In genomic region chr16:66752379-66752778, GRCh38 we compare ENCODE assay signal across 10 cellular contexts. TPM values are rescaled to one million over a fixed set of nuclear protein-coding genes. Genes with fewer than 3 reads are reported as not detected.
DNase-seq lines count a peak whose midpoint lies in the region; ATAC-seq, FAIRE-seq and TF ChIP-seq lines count a peak whose summit lies in the region.
"Had no signal": no experiment of that assay in that cellular context is flagged by ENCODE, and none has a peak within 500 bp of the region (broad histone marks: within the 10 kb centered on the region; RNA-seq: fewer than 3 reads in every experiment).

No MANE protein-coding gene starts in this region.

- H3K9me3 ChIP-seq in BLaER1 treated with 17β-estradiol and CSF1 and Interleukin-3, amounts not matched to agents 10 nM and 100 nM (replicated peaks in 1 of 11): no peaks in the 10 kb centered on the region
- H3K9me3 ChIP-seq in HEK293 (ENCODE audit: control insufficient read depth, insufficient read depth, low read depth, low read length) (no peaks in the 10 kb centered on the region), neural cell (ENCODE audit: low read length) (no peaks in the 10 kb centered on the region), kidney (ENCODE audit: control insufficient read depth in 1 of 2, low read length in 2 of 2) (no peaks in the 10 kb centered on the region)

- no peak overlapping the region for H3K27ac ChIP-seq in BLaER1 treated with 17β-estradiol and CSF1 and Interleukin-3, amounts not matched to agents 10 nM and 100 nM
- H3K27ac ChIP-seq in HEK293 (ENCODE audit: extremely low read depth, low read depth, low read length) (no peak overlapping the region), neural cell (ENCODE audit: low read length) (no peak overlapping the region), kidney (ENCODE audit: low read depth in 2 of 2, low read length in 2 of 2) (no peak overlapping the region)

- no peak for FAIRE-seq in bronchial epithelial cell (lab: Jason Lieb, UNC)
- no peak for FAIRE-seq in kidney (lab: Jason Lieb, UNC)

- H2AFZ ChIP-seq in neural cell (ENCODE audit: low read depth, low read length): peak overlapping the region; percentile 51

- CTCF ChIA-PET in HEK293 (lab: Yijun Ruan, JAX) (interaction anchor here (0.6 to 4.3 kb wide), 25 partner anchors 10 to 455 kb away, joined by 3 to 40 read pairs (median 3); partner anchors contain the start of gene NAE1), GM10248 (lab: Yijun Ruan, JAX) (interaction anchor here (0.7 to 7.7 kb wide), 22 partner anchors 10 to 381 kb away, joined by 3 to 46 read pairs (median 4); partner anchors contain the start of genes CMTM4 and NAE1)

- H3K9ac ChIP-seq in BLaER1 treated with 17β-estradiol and CSF1 and Interleukin-3, amounts not matched to agents 10 nM and 100 nM: no peak overlapping the region
- H3K9ac ChIP-seq in neural cell (ENCODE audit: low read length) (no peak overlapping the region), kidney (ENCODE audit: low read length in 2 of 2) (peak overlapping the region in 1 of 2 donors; percentile 27)

- H3K9me2 ChIP-seq in neural cell (ENCODE audit: insufficient read depth, low read length): no peaks in the 10 kb centered on the region

- peaks cover 43% of the 10 kb centered on the region for H3K79me2 ChIP-seq in neural cell (replicated peaks; ENCODE audit: insufficient read depth, low read length)

- POLR2A ChIA-PET in HEK293 (lab: Yijun Ruan, JAX): interaction anchor here (1.5 kb wide), 2 partner anchors 12 to 15 kb away, joined by 3 read pairs; no protein-coding TSS in a partner anchor
- POLR2A ChIA-PET in GM10248 (lab: Yijun Ruan, JAX): no interaction called here

- no peak for TF ChIP-seq CTCF in HEK293 (tag by site-specific recombination; IDR thresholded peaks at IDR 0.05)
- TF ChIP-seq CTCF in bronchial epithelial cell (IDR thresholded peaks at IDR 0.05; ENCODE audit: insufficient read depth, low read length, severe bottlenecking): no peak
- no peak for TF ChIP-seq CTCF in neural cell (IDR thresholded peaks at IDR 0.05; ENCODE audit: poor library complexity, severe bottlenecking)
- no peak for TF ChIP-seq CTCF in kidney (IDR thresholded peaks at IDR 0.05; ENCODE audit: borderline replicate concordance, extremely low read depth, insufficient read depth)
- TF ChIP-seq CTCF in GM10248 (IDR thresholded peaks at IDR 0.05; ENCODE audit: control extremely low read depth, extremely low read depth, low read depth, missing control alignments): no peak

- no peak for TF ChIP-seq POLR2A in GM18505 (IDR thresholded peaks at IDR 0.05; ENCODE audit: borderline replicate concordance, extremely low read depth, insufficient read depth, insufficient read length)

- no peak overlapping the region for H3K4me3 ChIP-seq in BLaER1 treated with 17β-estradiol and CSF1 and Interleukin-3, amounts not matched to agents 10 nM and 100 nM
- no peak overlapping the region for H3K4me3 ChIP-seq in HEK293 (ENCODE audit: low read depth, low read length)
- H3K4me3 ChIP-seq in bronchial epithelial cell (ENCODE audit: low read depth, low read length): no peak overlapping the region
- H3K4me3 ChIP-seq in neural cell (ENCODE audit: low read length): no peak overlapping the region
- H3K4me3 ChIP-seq in kidney (ENCODE audit: low read length in 2 of 2): no peak overlapping the region

- no peaks in the 10 kb centered on the region for H3F3A ChIP-seq in neural cell (ENCODE audit: insufficient read depth, low read length, poor library complexity, severe bottlenecking)

- intact Hi-C loops in kidney (cut with DNase I): no loop called here

- ATAC-seq in GM18505 (IDR thresholded peaks at IDR 0.05; ENCODE audit: unreplicated experiment): no peak
- ATAC-seq in HG03565 (IDR thresholded peaks at IDR 0.05; ENCODE audit: unreplicated experiment): no peak

- H3K36me3 ChIP-seq in BLaER1 treated with 17β-estradiol and CSF1 and Interleukin-3, amounts not matched to agents 10 nM and 100 nM: peaks cover 19 to 29% (median 27%) of the 10 kb centered on the region in 11 experiments
- H3K36me3 ChIP-seq in HEK293 (ENCODE audit: control insufficient read depth in 2 of 2, insufficient read depth in 1 of 2, low read length in 2 of 2) (peaks cover 20 to 31% of the 10 kb centered on the region in 2 experiments; a peak in 2 of 3 replicates), bronchial epithelial cell (ENCODE audit: control insufficient read depth, insufficient read depth, low read length) (peaks cover 6% of the 10 kb centered on the region), neural cell (ENCODE audit: insufficient read depth, low read length) (no peaks in the 10 kb centered on the region), kidney (ENCODE audit: control insufficient read depth in 1 of 2, insufficient read depth in 2 of 2, low read length in 2 of 2) (peaks cover 2 to 15% of the 10 kb centered on the region in 2 donors)

- DNase-seq in bronchial epithelial cell (ENCODE audit: low read depth): peak; percentile 2
- no peak for DNase-seq in kidney
- DNase-seq in GM10248 (ENCODE audit: extremely low spot score): no peak
- DNase-seq: NCI-H1436 treated with DMSO at 0.1 percent for 48 hours had no signal

- peak overlapping the region in 10 of 11 experiments; percentile 76 to 99 (median 94); a peak in 17 of 22 replicates for H3K4me2 ChIP-seq in BLaER1 treated with 17β-estradiol and CSF1 and Interleukin-3, amounts not matched to agents 10 nM and 100 nM
- no peak overlapping the region for H3K4me2 ChIP-seq in neural cell (ENCODE audit: low read length)

- no peak for TF ChIP-seq EP300 in neural cell (conservative IDR thresholded peaks at IDR 0.05; ENCODE audit: poor library complexity, severe bottlenecking)

- H4K20me1 ChIP-seq in BLaER1 treated with 17β-estradiol and CSF1 and Interleukin-3, amounts not matched to agents 10 nM and 100 nM: peaks cover 30 to 39% (median 35%) of the 10 kb centered on the region in 11 experiments; a peak in 20 of 22 replicates
- no peaks in the 10 kb centered on the region for H4K20me1 ChIP-seq in neural cell (ENCODE audit: insufficient read depth)

- H3K4me1 ChIP-seq in BLaER1 treated with 17β-estradiol and CSF1 and Interleukin-3, amounts not matched to agents 10 nM and 100 nM: peaks cover 26 to 37% (median 35%) of the 10 kb centered on the region in 10 experiments
- H3K4me1 ChIP-seq in HEK293 (ENCODE audit: control insufficient read depth, insufficient read depth, low read length) (peaks cover 6% of the 10 kb centered on the region), kidney (ENCODE audit: control insufficient read depth in 1 of 2, insufficient read depth in 1 of 2, low read depth in 1 of 2, low read length in 2 of 2) (peaks cover 18 to 20% of the 10 kb centered on the region in 2 donors)

- peaks cover 5 to 17% (median 14%) of the 10 kb centered on the region in 11 experiments; a peak in 17 of 22 replicates for H3K27me3 ChIP-seq in BLaER1 treated with 17β-estradiol and CSF1 and Interleukin-3, amounts not matched to agents 10 nM and 100 nM
- no peaks in the 10 kb centered on the region for H3K27me3 ChIP-seq in bronchial epithelial cell (ENCODE audit: control insufficient read depth, insufficient read depth, low read length)
- H3K27me3 ChIP-seq in neural cell (ENCODE audit: insufficient read depth, low read depth, low read length): no peaks in the 10 kb centered on the region

- TF ChIP-seq RAD21 in neural cell (conservative IDR thresholded peaks at IDR 0.05): no peak

TF ChIP-seq in HEK293, 187 proteins besides CTCF, POLR2A, EP300 and RAD21 (continues in another document):
- no peak for TF ChIP-seq ZBTB6 (tag by site-specific recombination; IDR thresholded peaks at IDR 0.05)

TF ChIP-seq in neural cell, 6 proteins besides CTCF, POLR2A, EP300 and RAD21:
- TF ChIP-seq TAF1 (IDR thresholded peaks at IDR 0.05; ENCODE audit: low read depth): no peak
- no peak for TF ChIP-seq SMC3 (conservative IDR thresholded peaks at IDR 0.05; ENCODE audit: poor library complexity)
- TF ChIP-seq MXI1 (conservative IDR thresholded peaks at IDR 0.05; ENCODE audit: poor library complexity, severe bottlenecking): no peak
- TF ChIP-seq REST (IDR thresholded peaks at IDR 0.05; ENCODE audit: borderline replicate concordance): no peak
- TF ChIP-seq EZH2 (IDR thresholded peaks at IDR 0.05; ENCODE audit: borderline replicate concordance, insufficient read depth, low read length, poor library complexity, severe bottlenecking): no peak
- no peak for TF ChIP-seq POLR2AphosphoS5 (IDR thresholded peaks at IDR 0.05)

RNA-seq across cellular contexts. Expression of gene DYNC1LI2, which starts 1.0 kb away (rescaled TPM):
- total RNA-seq in bronchial epithelial cell: 127 and 138 TPM in 2 replicates
- polyA plus RNA-seq in neural cell: 237 and 249 TPM in 2 replicates
- polyA minus RNA-seq in neural cell: 256 and 268 TPM in 2 replicates
- 119 TPM for total RNA-seq in kidney
- polyA plus RNA-seq in kidney (ENCODE audit: insufficient read depth, low read depth, low replicate concordance): 32.0 TPM

RNA-seq across cellular contexts. Expression of gene TERB1, which starts 49.0 kb away (rescaled TPM):
- 0.26 TPM in 2 replicates for total RNA-seq in bronchial epithelial cell
- 0.38 TPM in 1 of 2 replicates, not detected in the other for polyA plus RNA-seq in neural cell
- 0.69 TPM in 1 of 2 replicates, not detected in the other for polyA minus RNA-seq in neural cell
- total RNA-seq in kidney: 0.19 TPM
- polyA plus RNA-seq in kidney (ENCODE audit: insufficient read depth, low read depth, low replicate concordance): not detected
- polyA plus RNA-seq: adipose tissue had no signal

RNA-seq across cellular contexts. Expression of gene CMTM4, which starts 55.8 kb away (rescaled TPM):
- total RNA-seq in bronchial epithelial cell (73.0 and 83.2 TPM in 2 replicates), kidney (82.2 TPM)
- polyA plus RNA-seq in neural cell (26.1 and 27.2 TPM in 2 replicates), kidney (ENCODE audit: insufficient read depth, low read depth, low replicate concordance) (43.2 TPM)
- polyA minus RNA-seq in neural cell: 65.1 and 76.7 TPM in 2 replicates
